ENCODE assay signal across 1 cellular context in the genomic region with DNA sequence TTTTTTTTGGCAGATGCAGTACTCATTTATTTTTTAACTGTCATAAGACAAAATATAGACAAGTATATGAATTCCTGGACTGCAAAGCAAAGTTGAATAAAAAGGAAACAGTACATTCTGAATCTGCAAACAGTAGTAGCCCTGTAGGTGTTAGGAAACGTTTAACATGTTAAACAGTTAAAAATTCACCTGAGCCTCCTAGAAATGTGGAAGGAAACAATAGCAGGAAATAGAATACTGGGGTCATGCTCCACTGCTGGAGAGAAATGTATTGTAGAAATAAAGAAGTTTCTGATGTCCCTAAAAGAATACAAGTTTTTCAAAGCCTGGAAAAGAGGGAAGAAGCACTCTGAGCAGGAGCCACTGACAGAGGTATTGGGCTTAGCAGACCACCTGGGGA.
TF ChIP-seq lines count a peak whose summit lies in the region.

No MANE protein-coding gene starts in this region.

TF ChIP-seq in WTC11, 78 proteins besides CTCF, POLR2A, EP300 and RAD21 (continued from another document):
- TF ChIP-seq KAT7 (CRISPR knock-in tag; IDR thresholded peaks at IDR 0.05; ENCODE audit: borderline replicate concordance): no peak
